Comparison of ENCODE assay signal across 8 cellular contexts in the genomic region with DNA sequence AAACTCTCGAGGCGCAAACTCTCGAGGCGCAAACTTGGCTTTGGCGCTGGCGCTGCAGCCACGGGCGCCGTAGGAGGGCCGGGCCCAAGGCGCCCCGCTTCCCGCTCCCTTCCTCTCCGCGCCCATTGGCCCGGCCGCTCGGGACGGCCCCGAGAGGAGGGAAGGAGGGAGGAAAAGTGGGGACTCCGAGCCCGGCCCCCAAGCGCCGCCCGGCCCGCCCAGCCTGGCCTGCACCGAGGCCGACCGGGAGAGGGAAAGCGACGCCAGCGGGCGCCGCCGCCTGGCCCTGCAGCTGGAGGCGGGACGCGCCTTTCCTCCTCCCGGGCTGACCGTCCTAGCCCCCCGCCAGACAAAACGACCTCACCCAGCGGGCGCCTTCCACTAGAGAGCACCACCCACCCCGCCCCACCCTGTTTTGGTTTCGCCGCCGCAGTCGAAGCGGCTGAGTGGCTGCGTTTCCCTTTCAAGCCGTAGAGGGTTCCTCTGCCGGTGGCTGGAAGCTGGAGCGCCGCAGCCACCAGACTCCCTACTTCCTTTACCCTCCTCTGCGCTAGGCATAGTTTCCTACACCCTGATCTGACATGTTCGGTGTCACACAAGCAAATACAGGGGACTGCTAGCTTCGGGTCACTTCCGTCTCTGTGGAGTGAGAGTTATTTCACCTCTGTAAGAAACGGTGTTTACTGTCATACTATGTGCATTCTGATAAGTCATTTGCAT. TPM values are rescaled to one million over a fixed set of nuclear protein-coding genes. Genes with fewer than 3 reads are reported as not detected.
DNase-seq lines count a peak whose midpoint lies in the region; ATAC-seq and TF ChIP-seq lines count a peak whose summit lies in the region.

A gene with protein sequence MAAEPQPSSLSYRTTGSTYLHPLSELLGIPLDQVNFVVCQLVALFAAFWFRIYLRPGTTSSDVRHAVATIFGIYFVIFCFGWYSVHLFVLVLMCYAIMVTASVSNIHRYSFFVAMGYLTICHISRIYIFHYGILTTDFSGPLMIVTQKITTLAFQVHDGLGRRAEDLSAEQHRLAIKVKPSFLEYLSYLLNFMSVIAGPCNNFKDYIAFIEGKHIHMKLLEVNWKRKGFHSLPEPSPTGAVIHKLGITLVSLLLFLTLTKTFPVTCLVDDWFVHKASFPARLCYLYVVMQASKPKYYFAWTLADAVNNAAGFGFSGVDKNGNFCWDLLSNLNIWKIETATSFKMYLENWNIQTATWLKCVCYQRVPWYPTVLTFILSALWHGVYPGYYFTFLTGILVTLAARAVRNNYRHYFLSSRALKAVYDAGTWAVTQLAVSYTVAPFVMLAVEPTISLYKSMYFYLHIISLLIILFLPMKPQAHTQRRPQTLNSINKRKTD (minus strand): TSS at position 78 of the 720 bp plus-strand sequence. CDS start 235 bp downstream, outside the sequence.

- WGBS in endodermal cell (ENCODE audit: insufficient coverage in 1 of 2, insufficient read length in 1 of 2), 2 experiments: 0 to 3% methylated on average over 24 to 60 of the region's 60 CpGs

- CTCF ChIA-PET in CD8-positive, alpha-beta T cell (lab: Charles Lee): interaction anchor here (1.1 to 2.2 kb wide), 4 partner anchors 88 to 317 kb away, joined by 3 to 7 read pairs (median 4); no protein-coding TSS in a partner anchor

- H3K4me1 Mint-ChIP-seq in CD8-positive, alpha-beta T cell (ENCODE audit: low read depth): peaks cover 31% of the 10 kb centered on the region
- H3K4me1 Mint-ChIP-seq in endodermal cell: peaks cover 19% of the 10 kb centered on the region

- H3K9me3 ChIP-seq in CD8-positive, alpha-beta T cell (ENCODE audit: low read length): no peaks in the 10 kb centered on the region
- H3K9me3 ChIP-seq in endodermal cell (ENCODE audit: control insufficient read depth, low read length): no peaks in the 10 kb centered on the region

- H3K27me3 ChIP-seq in CD8-positive, alpha-beta T cell (ENCODE audit: insufficient read depth, low read length): no peaks in the 10 kb centered on the region
- H3K27me3 ChIP-seq in endodermal cell (ENCODE audit: control insufficient read depth, insufficient read depth, low read length, poor library complexity, severe bottlenecking): no peaks in the 10 kb centered on the region

- H3K36me3 Mint-ChIP-seq in CD8-positive, alpha-beta T cell: peaks cover 5% of the 10 kb centered on the region
- no peaks in the 10 kb centered on the region for H3K36me3 Mint-ChIP-seq in endodermal cell (ENCODE audit: low read depth)

- H3K4me3 ChIP-seq in CD8-positive, alpha-beta T cell (ENCODE audit: low read depth, low read length): peak within 1 kb of the TSS; percentile 62
- H3K4me3 ChIP-seq in endodermal cell (ENCODE audit: low read length): peak within 1 kb of the TSS; percentile 91

- POLR2A ChIA-PET in CD8-positive, alpha-beta T cell (lab: Charles Lee): interaction anchor here (0.8 to 1.2 kb wide), 4 partner anchors 30 to 192 kb away, joined by 3 to 7 read pairs (median 4); no protein-coding TSS in a partner anchor

- no peak for TF ChIP-seq CTCF in CD8-positive, alpha-beta T cell (IDR thresholded peaks at IDR 0.05)
- peak; percentile 31 for TF ChIP-seq CTCF in endodermal cell (conservative IDR thresholded peaks at IDR 0.05)

- peak within 1 kb of the TSS; percentile 33 for H3K9ac ChIP-seq in endodermal cell (ENCODE audit: extremely low read depth, low read length, poor library complexity, severe bottlenecking)

- no peaks in the 10 kb centered on the region for H3K9me3 Mint-ChIP-seq in CD8-positive, alpha-beta T cell
- H3K9me3 Mint-ChIP-seq in endodermal cell: no peaks in the 10 kb centered on the region

- no peaks in the 10 kb centered on the region for H3K27me3 Mint-ChIP-seq in CD8-positive, alpha-beta T cell (ENCODE audit: low read depth)
- peaks cover 7% of the 10 kb centered on the region for H3K27me3 Mint-ChIP-seq in endodermal cell (ENCODE audit: insufficient read depth)

- intact Hi-C loops in CD8-positive, alpha-beta T cell (cut with DNase I, micrococcal nuclease): loop anchor here (2.0 to 10.0 kb wide), 5 partner anchors 85 to 1372 kb away; a partner anchor contains a TSS

- peak within 1 kb of the TSS; percentile 95 for H3K4me3 Mint-ChIP-seq in CD8-positive, alpha-beta T cell
- peak within 1 kb of the TSS; percentile 72 for H3K4me3 Mint-ChIP-seq in endodermal cell

- peak; percentile 22 to 75 (median 48) for DNase-seq in CD8-positive, alpha-beta T cell
- peak; percentile 56 for DNase-seq in NCI-H82 treated with DMSO at 0.1 percent for 48 hours (lab: John Stamatoyannopoulos, UW; ENCODE audit: unreplicated experiment)
- peak; percentile 20 to 52 (median 42) for DNase-seq in activated CD8-positive, alpha-beta memory T cell treated with anti-CD3 and anti-CD28 coated beads for 48 hours (ENCODE audit: low read depth in 2 of 3, low spot score in 2 of 3)
- peak; percentile 94 for DNase-seq in endodermal cell
- peak; percentile 87 for DNase-seq in midbrain (lab: John Stamatoyannopoulos, UW)
- peak; percentile 58 to 66 for DNase-seq in stimulated activated CD8-positive, alpha-beta memory T cell treated with anti-CD3 and anti-CD28 coated beads, Interleukin-15, amount 100 ng/mL, for 48 hours (ENCODE audit: low read depth in 2 of 2)

- ATAC-seq in CD8-positive, alpha-beta T cell: peak; percentile 63
- ATAC-seq in GM19438 (IDR thresholded peaks at IDR 0.05; ENCODE audit: low read depth, unreplicated experiment) (peak; percentile 84), HG03565 (IDR thresholded peaks at IDR 0.05; ENCODE audit: unreplicated experiment) (peak; percentile 85)

- no peaks in the 10 kb centered on the region for H3K36me3 ChIP-seq in CD8-positive, alpha-beta T cell (ENCODE audit: insufficient read depth, low read length)
- H3K36me3 ChIP-seq in endodermal cell (ENCODE audit: control insufficient read depth, insufficient read depth, low read length): no peaks in the 10 kb centered on the region

- peak within 1 kb of the TSS; percentile 19 for H3K27ac ChIP-seq in CD8-positive, alpha-beta T cell (ENCODE audit: low read depth, low read length)
- H3K27ac ChIP-seq in endodermal cell (ENCODE audit: low read depth, low read length): no peak within 1 kb of the TSS

- H3K4me1 ChIP-seq in CD8-positive, alpha-beta T cell (ENCODE audit: insufficient read depth, low read length): peaks cover 20% of the 10 kb centered on the region
- H3K4me1 ChIP-seq in endodermal cell (ENCODE audit: control insufficient read depth, insufficient read depth, low read length): peaks cover 6% of the 10 kb centered on the region

- peak within 1 kb of the TSS; percentile 90 for H3K27ac Mint-ChIP-seq in CD8-positive, alpha-beta T cell
- peak within 1 kb of the TSS; percentile 76 for H3K27ac Mint-ChIP-seq in endodermal cell

RNA-seq across cellular contexts. Expression of the gene that starts here (rescaled TPM):
- 1 to 10 TPM; 5.9 to 6.5 TPM for total RNA-seq in CD8-positive, alpha-beta T cell
- 1 to 10 TPM; 7.7 to 9.4 TPM for total RNA-seq in endodermal cell
- polyA plus RNA-seq in endodermal cell (2013, experiment 1 of 2): 2.5 TPM
- polyA plus RNA-seq in endodermal cell (2013, experiment 2 of 2): 3.6 TPM

Comparison
In these comparisons a context has a peak if more than half of its experiments do, and no peak if none do; other contexts are left out.
1. DNase-seq: peak in every context shown above with its lines; median percentile 94 in endodermal cell; 87 in midbrain; 62 in stimulated activated CD8-positive, alpha-beta memory T cell treated with anti-CD3 and anti-CD28 coated beads, Interleukin-15, amount 100 ng/mL, for 48 hours; 56 in NCI-H82 treated with DMSO at 0.1 percent for 48 hours; 48 in CD8-positive, alpha-beta T cell; 42 in activated CD8-positive, alpha-beta memory T cell treated with anti-CD3 and anti-CD28 coated beads for 48 hours.